In genomic region chr12:121467638-121468403, GRCh38 we compare ENCODE assay signal across 7 cellular contexts.
DNase-seq lines count a peak whose midpoint lies in the region; ATAC-seq and TF ChIP-seq lines count a peak whose summit lies in the region.

No MANE protein-coding gene starts in this region.

- H3K4me3 ChIP-seq in GM12865 (ENCODE audit: low read depth, low read length) = peak overlapping the region; percentile 64
- H3K4me3 ChIP-seq in trophoblast cell (ENCODE audit: low read depth, low read length) = peak overlapping the region; percentile 75

- peak overlapping the region; percentile 78 for H3K9ac ChIP-seq in trophoblast cell (ENCODE audit: low read length)

- peak overlapping the region; percentile 13 for H2AK5ac ChIP-seq in trophoblast cell (ENCODE audit: low read length)

- H2AFZ ChIP-seq in trophoblast cell (ENCODE audit: insufficient read depth, low read length, poor library complexity) = peak overlapping the region; percentile 91

- no peaks in the 10 kb centered on the region for H3K27me3 ChIP-seq in trophoblast cell (ENCODE audit: insufficient read depth, low read length)

- peaks cover 8% of the 10 kb centered on the region for H3K79me2 ChIP-seq in trophoblast cell (ENCODE audit: control insufficient read depth, insufficient read depth, low read length, poor library complexity)

- H3K9me3 Mint-ChIP-seq in HFFc6 = no peaks in the 10 kb centered on the region
- H3K9me3 Mint-ChIP-seq in T-cell = no peaks in the 10 kb centered on the region
- H3K9me3 Mint-ChIP-seq in glutamatergic neuron (ENCODE audit: unreplicated experiment) = peaks cover 10% of the 10 kb centered on the region

- H3K4me3 Mint-ChIP-seq in HFFc6 (peak overlapping the region; percentile 32; the same call in 1 of the 2 replicates), T-cell (peak overlapping the region; percentile 34 to 63 (median 59)), glutamatergic neuron (ENCODE audit: unreplicated experiment) (peak overlapping the region; percentile 72)

- no peak overlapping the region for H3K27ac ChIP-seq in trophoblast cell (ENCODE audit: low read depth, low read length)

- H2BK120ac ChIP-seq in trophoblast cell (ENCODE audit: insufficient read depth, low read length, poor library complexity) = no peak overlapping the region

- WGBS in trophoblast cell (ENCODE audit: extremely low coverage, insufficient coverage, insufficient read length) = no CpG with 5 or more reads among the region's 48 CpGs

- no peak overlapping the region for H3K4ac ChIP-seq in trophoblast cell (ENCODE audit: low read depth, low read length)

- H3K27me3 Mint-ChIP-seq in HFFc6 (ENCODE audit: insufficient read depth) (peaks cover 1% of the 10 kb centered on the region), T-cell (no peaks in the 10 kb centered on the region), glutamatergic neuron (ENCODE audit: unreplicated experiment) (peaks cover 4% of the 10 kb centered on the region)

- H3K27ac Mint-ChIP-seq in HFFc6 (no peak overlapping the region), T-cell (peak overlapping the region; percentile 68 to 78), glutamatergic neuron (ENCODE audit: unreplicated experiment) (peak overlapping the region; percentile 91)

- H4K91ac ChIP-seq in trophoblast cell (ENCODE audit: low read depth, low read length) = peak overlapping the region; percentile 45

- H3K9me3 ChIP-seq in trophoblast cell (ENCODE audit: insufficient read depth, low read depth, low read length) = peaks cover 2% of the 10 kb centered on the region

- DNase-seq in GM12865 (ENCODE audit: low read depth) (no peak), HFFc6 (no peak), T-cell (peak in 2 of 34 experiments; percentile 6), glutamatergic neuron (peak; percentile 72), trophoblast cell (peak in 1 of 2 donors; percentile 18)

- no peaks in the 10 kb centered on the region for H3K36me3 Mint-ChIP-seq in HFFc6 (ENCODE audit: low read depth)
- H3K36me3 Mint-ChIP-seq in T-cell = no peaks in the 10 kb centered on the region
- H3K36me3 Mint-ChIP-seq in glutamatergic neuron (ENCODE audit: unreplicated experiment) = no peaks in the 10 kb centered on the region

- no peak overlapping the region for H3K23ac ChIP-seq in trophoblast cell (ENCODE audit: low read length)

- H2BK5ac ChIP-seq in trophoblast cell (ENCODE audit: low read depth, low read length, poor library complexity) = no peak overlapping the region

- H3K4me1 Mint-ChIP-seq in HFFc6 (ENCODE audit: low read depth) (peaks cover 21% of the 10 kb centered on the region), T-cell (peaks cover 18 to 33% (median 28%) of the 10 kb centered on the region in 3 donors), glutamatergic neuron (ENCODE audit: low read depth, unreplicated experiment) (peaks cover 17% of the 10 kb centered on the region)

- H3K79me1 ChIP-seq in trophoblast cell (ENCODE audit: low read length) = peaks cover 14% of the 10 kb centered on the region

- peak overlapping the region; percentile 68 for H3K4me2 ChIP-seq in trophoblast cell (ENCODE audit: low read length)

- peaks cover 2 to 6% of the 10 kb centered on the region in 2 experiments for H3K4me1 ChIP-seq in trophoblast cell (ENCODE audit: control insufficient read depth in 1 of 2, insufficient read depth in 2 of 2, low read length in 2 of 2)

- no peak overlapping the region for H2BK12ac ChIP-seq in trophoblast cell (ENCODE audit: low read length)

- peak overlapping the region; percentile 25 for H3K14ac ChIP-seq in trophoblast cell (ENCODE audit: low read length)

- H4K8ac ChIP-seq in trophoblast cell (ENCODE audit: low read depth, low read length) = peak overlapping the region; percentile 47

- no peak for TF ChIP-seq CTCF in GM12865 (IDR thresholded peaks at IDR 0.05; ENCODE audit: insufficient read depth, low read depth, low read length, missing control alignments)
- TF ChIP-seq CTCF in HFFc6 (IDR thresholded peaks at IDR 0.05) = no peak
- TF ChIP-seq CTCF in glutamatergic neuron (IDR thresholded peaks at IDR 0.05; ENCODE audit: partially characterized antibody, unreplicated experiment) = no peak

- ATAC-seq in T-cell (replicated peaks in 1 of 4) = peak in 1 of 4 experiments; percentile 1
- no peak for ATAC-seq in GM19328 (IDR thresholded peaks at IDR 0.05; ENCODE audit: unreplicated experiment)
- ATAC-seq in GM19395 (IDR thresholded peaks at IDR 0.05; ENCODE audit: unreplicated experiment) = no peak

- peaks cover 6 to 8% of the 10 kb centered on the region in 2 experiments for H3K36me3 ChIP-seq in trophoblast cell (ENCODE audit: control insufficient read depth in 1 of 2, insufficient read depth in 2 of 2, low read length in 2 of 2)

- POLR2A ChIA-PET in T-cell (lab: Charles Lee) = interaction anchor here (0.5 to 0.6 kb wide), 4 partner anchors 8 to 1084 kb away, joined by 3 to 6 read pairs (median 4); no protein-coding TSS in a partner anchor

- CTCF ChIA-PET in T-cell (lab: Charles Lee) = interaction anchor here (0.6 to 1.1 kb wide), 3 partner anchors 9 to 898 kb away, joined by 3 to 4 read pairs (median 3); no protein-coding TSS in a partner anchor

- H4K12ac ChIP-seq in trophoblast cell (ENCODE audit: low read depth, low read length) = peak overlapping the region; percentile 34

- H3K18ac ChIP-seq in trophoblast cell (ENCODE audit: low read length) = peak overlapping the region; percentile 60
